Comparison of ENCODE assay signal across 16 cellular contexts in genomic region chr16:81136331-81137011, GRCh38. TPM values are rescaled to one million over a fixed set of nuclear protein-coding genes. Genes with fewer than 3 reads are reported as not detected.
A peak's percentile ranks its signal among the peaks of the same experiment; 100 is the strongest.
DNase-seq lines count a peak whose midpoint lies in the region; ATAC-seq and TF ChIP-seq lines count a peak whose summit lies in the region.
"Had no signal": no experiment of that assay in that cellular context is flagged by ENCODE, and none has a peak within 500 bp of the region (broad histone marks: within the 10 kb centered on the region; RNA-seq: fewer than 3 reads in every experiment).

No MANE protein-coding gene starts in this region.

- H2AFZ ChIP-seq in GM23338: peak overlapping the region; percentile 86

- H3K4me3 ChIP-seq in GM23338 (no peak overlapping the region), SK-N-MC (no peak overlapping the region)
- H3K4me3 ChIP-seq: coronary artery, esophagus squamous epithelium had no signal

- no peak overlapping the region for H3K4me3 Mint-ChIP-seq in GM23338
- no peak overlapping the region for H3K4me3 Mint-ChIP-seq in progenitor cell of endocrine pancreas (ENCODE audit: low read depth)
- H3K4me3 Mint-ChIP-seq in stimulated activated effector memory CD8-positive, alpha-beta T cell treated with anti-CD3 and anti-CD28 coated beads, Interleukin-12 subunit alpha, Interleukin-12 subunit beta, amount 100 ng/mL, for 72 hours: no peak overlapping the region
- no peak overlapping the region for H3K4me3 Mint-ChIP-seq in activated CD8-positive, alpha-beta T cell treated with anti-CD3 and anti-CD28 coated beads, Interleukin-2, amount 10 ng/mL, durations not matched to agents 7 days and 5 days
- H3K4me3 Mint-ChIP-seq: stimulated activated memory B cell treated with anti-CD40 and anti-IgM and Interleukin-4, amounts not matched to agents 10 μg/mL and 1 μg/mL and 100 μg/mL, for 72 hours had no signal

- H3K4me2 ChIP-seq in GM23338: 0 out of 2 replicates have a peak overlapping the region, but pooled peaks have one; percentile 12

- POLR2A ChIA-PET in activated CD8-positive, alpha-beta T cell treated with anti-CD3 and anti-CD28 coated beads, Interleukin-2, amount 10 ng/mL, durations not matched to agents 7 days and 5 days (lab: Charles Lee): no interaction called here

- H3K27me3 ChIP-seq in GM23338 (ENCODE audit: insufficient read depth): no peaks in the 10 kb centered on the region
- H3K27me3 ChIP-seq: esophagus squamous epithelium had no signal

- DNase-seq in GM23338 (ENCODE audit: low spot score): no peak
- peak; percentile 34 for DNase-seq in SK-N-MC (ENCODE audit: low read depth, low spot score)
- peak in 38 of 51 donors; percentile 2 to 73 (median 31) for DNase-seq in hypothalamus (lab: John Stamatoyannopoulos, UW)
- no peak for DNase-seq in progenitor cell of endocrine pancreas (ENCODE audit: low spot score, unreplicated experiment)
- no peak for DNase-seq in GM03348 (ENCODE audit: low spot score)
- no peak for DNase-seq in stimulated activated effector memory CD8-positive, alpha-beta T cell treated with anti-CD3 and anti-CD28 coated beads, Interleukin-12 subunit alpha, Interleukin-12 subunit beta, amount 100 ng/mL, for 72 hours (ENCODE audit: low spot score in 2 of 2)
- no peak for DNase-seq in activated CD8-positive, alpha-beta T cell treated with anti-CD3 and anti-CD28 coated beads, Interleukin-2, amount 10 ng/mL, durations not matched to agents 7 days and 5 days
- no peak for DNase-seq in hepatic stellate cell (ENCODE audit: low spot score)
- DNase-seq: activated naive CD4-positive, alpha-beta T cell treated with anti-CD3 and anti-CD28 coated beads, Interleukin-2, amount 50 U/mL, for 16 hours; esophagus squamous epithelium; retina; stimulated activated CD4-positive, alpha-beta T cell treated with anti-CD3 and anti-CD28 coated beads, Interleukin-4, amount 100 ng/mL, for 24 hours had no signal

- no peaks in the 10 kb centered on the region for H3K79me2 ChIP-seq in GM23338 (replicated peaks; ENCODE audit: insufficient read depth)

- no peaks in the 10 kb centered on the region for H3K9me2 ChIP-seq in GM23338 (ENCODE audit: insufficient read depth)

- CTCF ChIA-PET in activated CD8-positive, alpha-beta T cell treated with anti-CD3 and anti-CD28 coated beads, Interleukin-2, amount 10 ng/mL, durations not matched to agents 7 days and 5 days (lab: Charles Lee): no interaction called here

- H3K27ac Mint-ChIP-seq in GM23338 (no peak overlapping the region), progenitor cell of endocrine pancreas (peak overlapping the region; percentile 33)
- H3K27ac Mint-ChIP-seq in stimulated activated effector memory CD8-positive, alpha-beta T cell treated with anti-CD3 and anti-CD28 coated beads, Interleukin-12 subunit alpha, Interleukin-12 subunit beta, amount 100 ng/mL, for 72 hours: no peak overlapping the region
- H3K27ac Mint-ChIP-seq in activated CD8-positive, alpha-beta T cell treated with anti-CD3 and anti-CD28 coated beads, Interleukin-2, amount 10 ng/mL, durations not matched to agents 7 days and 5 days: no peak overlapping the region
- H3K27ac Mint-ChIP-seq: CD14-positive monocyte; stimulated activated memory B cell treated with anti-CD40 and anti-IgM and Interleukin-4, amounts not matched to agents 10 μg/mL and 1 μg/mL and 100 μg/mL, for 72 hours had no signal

- H3K4me1 ChIP-seq in GM23338 (ENCODE audit: insufficient read depth): peaks cover 10% of the 10 kb centered on the region; the same call in 1 of the 2 replicates

- TF ChIP-seq CTCF in GM23338 (conservative IDR thresholded peaks at IDR 0.05; ENCODE audit: low read depth in 2 of 2) (no peak), progenitor cell of endocrine pancreas (IDR thresholded peaks at IDR 0.05; ENCODE audit: unreplicated experiment) (no peak)

- no peaks in the 10 kb centered on the region for H4K20me1 ChIP-seq in GM23338 (replicated peaks; ENCODE audit: insufficient read depth)

- no peaks in the 10 kb centered on the region for H3K36me3 Mint-ChIP-seq in GM23338 (ENCODE audit: low read depth)
- H3K36me3 Mint-ChIP-seq in progenitor cell of endocrine pancreas (ENCODE audit: insufficient read depth): no peaks in the 10 kb centered on the region
- H3K36me3 Mint-ChIP-seq in stimulated activated effector memory CD8-positive, alpha-beta T cell treated with anti-CD3 and anti-CD28 coated beads, Interleukin-12 subunit alpha, Interleukin-12 subunit beta, amount 100 ng/mL, for 72 hours: no peaks in the 10 kb centered on the region
- no peaks in the 10 kb centered on the region for H3K36me3 Mint-ChIP-seq in activated CD8-positive, alpha-beta T cell treated with anti-CD3 and anti-CD28 coated beads, Interleukin-2, amount 10 ng/mL, durations not matched to agents 7 days and 5 days (ENCODE audit: low read depth)
- H3K36me3 Mint-ChIP-seq: CD14-positive monocyte; stimulated activated memory B cell treated with anti-CD40 and anti-IgM and Interleukin-4, amounts not matched to agents 10 μg/mL and 1 μg/mL and 100 μg/mL, for 72 hours had no signal

- no peak overlapping the region for H3K9ac ChIP-seq in SK-N-MC (ENCODE audit: insufficient read length)

- no peaks in the 10 kb centered on the region for H3K36me3 ChIP-seq in GM23338 (ENCODE audit: insufficient read depth)
- H3K36me3 ChIP-seq in SK-N-MC (ENCODE audit: insufficient read depth, low read length): no peaks in the 10 kb centered on the region
- H3K36me3 ChIP-seq: esophagus squamous epithelium had no signal

- no peak for ATAC-seq in GM23338
- no peak for ATAC-seq in stimulated activated effector memory CD8-positive, alpha-beta T cell treated with anti-CD3 and anti-CD28 coated beads, Interleukin-12 subunit alpha, Interleukin-12 subunit beta, amount 100 ng/mL, for 72 hours
- no peak for ATAC-seq in activated CD8-positive, alpha-beta T cell treated with anti-CD3 and anti-CD28 coated beads, Interleukin-2, amount 10 ng/mL, durations not matched to agents 7 days and 5 days
- ATAC-seq: stimulated activated memory B cell treated with anti-CD40 and anti-IgM and Interleukin-4, amounts not matched to agents 10 μg/mL and 1 μg/mL and 100 μg/mL, for 72 hours had no signal

- H3K9me3 Mint-ChIP-seq in GM23338 (no peaks in the 10 kb centered on the region), progenitor cell of endocrine pancreas (ENCODE audit: low read depth) (no peaks in the 10 kb centered on the region)
- no peaks in the 10 kb centered on the region for H3K9me3 Mint-ChIP-seq in stimulated activated effector memory CD8-positive, alpha-beta T cell treated with anti-CD3 and anti-CD28 coated beads, Interleukin-12 subunit alpha, Interleukin-12 subunit beta, amount 100 ng/mL, for 72 hours
- no peaks in the 10 kb centered on the region for H3K9me3 Mint-ChIP-seq in activated CD8-positive, alpha-beta T cell treated with anti-CD3 and anti-CD28 coated beads, Interleukin-2, amount 10 ng/mL, durations not matched to agents 7 days and 5 days (ENCODE audit: insufficient read depth)
- H3K9me3 Mint-ChIP-seq: stimulated activated memory B cell treated with anti-CD40 and anti-IgM and Interleukin-4, amounts not matched to agents 10 μg/mL and 1 μg/mL and 100 μg/mL, for 72 hours had no signal

- H3F3A ChIP-seq in GM23338 (replicated peaks; ENCODE audit: low read depth): no peaks in the 10 kb centered on the region

- H3K27ac ChIP-seq in GM23338 (ENCODE audit: low read depth) (no peak overlapping the region), SK-N-MC (no peak overlapping the region)
- H3K27ac ChIP-seq: coronary artery had no signal

- H3K4me1 Mint-ChIP-seq in GM23338 (peaks cover 15% of the 10 kb centered on the region), progenitor cell of endocrine pancreas (ENCODE audit: low read depth) (peaks cover 6% of the 10 kb centered on the region)
- no peaks in the 10 kb centered on the region for H3K4me1 Mint-ChIP-seq in stimulated activated effector memory CD8-positive, alpha-beta T cell treated with anti-CD3 and anti-CD28 coated beads, Interleukin-12 subunit alpha, Interleukin-12 subunit beta, amount 100 ng/mL, for 72 hours
- no peaks in the 10 kb centered on the region for H3K4me1 Mint-ChIP-seq in activated CD8-positive, alpha-beta T cell treated with anti-CD3 and anti-CD28 coated beads, Interleukin-2, amount 10 ng/mL, durations not matched to agents 7 days and 5 days (ENCODE audit: low read depth)
- H3K4me1 Mint-ChIP-seq: CD14-positive monocyte; stimulated activated memory B cell treated with anti-CD40 and anti-IgM and Interleukin-4, amounts not matched to agents 10 μg/mL and 1 μg/mL and 100 μg/mL, for 72 hours had no signal

- no peaks in the 10 kb centered on the region for H3K9me3 ChIP-seq in SK-N-MC (ENCODE audit: low read depth, low read length)
- H3K9me3 ChIP-seq: esophagus squamous epithelium had no signal

- H3K27me3 Mint-ChIP-seq in GM23338 (ENCODE audit: insufficient read depth, low read depth, poor library complexity) (peaks cover 2% of the 10 kb centered on the region), progenitor cell of endocrine pancreas (no peaks in the 10 kb centered on the region)
- H3K27me3 Mint-ChIP-seq in activated CD8-positive, alpha-beta T cell treated with anti-CD3 and anti-CD28 coated beads, Interleukin-2, amount 10 ng/mL, durations not matched to agents 7 days and 5 days (ENCODE audit: low read depth): no peaks in the 10 kb centered on the region

TF ChIP-seq in GM23338, 12 proteins besides CTCF, POLR2A, EP300 and RAD21 (continues in another document):
- TF ChIP-seq ZNF114 (CRISPR knock-in tag; IDR thresholded peaks at IDR 0.05) (no peak), EZH2phosphoT487 (IDR thresholded peaks at IDR 0.05; ENCODE audit: unreplicated experiment) (no peak), NANOG (IDR thresholded peaks at IDR 0.05; ENCODE audit: borderline replicate concordance) (no peak), POLR2AphosphoS5 (IDR thresholded peaks at IDR 0.05; ENCODE audit: low read depth) (no peak)

RNA-seq across cellular contexts. Expression of gene GCSH, which starts 40.3 kb away (rescaled TPM):
- 103 and 118 TPM in 2 replicates for total RNA-seq in GM23338 (2014; rRNA removed; shearing (Covaris generic))
- polyA plus RNA-seq in GM23338 (2016; fragmentation: Nextera tagmentation; extraction: Ambion mirVana): 389 and 397 TPM in 2 replicates
- total RNA-seq in progenitor cell of endocrine pancreas: 57.0 and 58.9 TPM in 2 replicates
- total RNA-seq in activated CD8-positive, alpha-beta T cell treated with anti-CD3 and anti-CD28 coated beads, Interleukin-2, amount 10 ng/mL, durations not matched to agents 7 days and 5 days: 10 to 100 TPM; 10.1 to 13.9 TPM

RNA-seq across cellular contexts. Expression of gene C16orf46, which starts 59.4 kb away (rescaled TPM):
- 0.59 and 0.78 TPM in 2 replicates for total RNA-seq in GM23338 (2014; rRNA removed; shearing (Covaris generic))
- polyA plus RNA-seq in GM23338 (2016; fragmentation: Nextera tagmentation; extraction: Ambion mirVana): 1.3 and 1.4 TPM in 2 replicates
- total RNA-seq in progenitor cell of endocrine pancreas: 2.9 and 3.8 TPM in 2 replicates
- under 1 TPM in 1 of 2 experiments, not detected in 1; 0.23 TPM for total RNA-seq in activated CD8-positive, alpha-beta T cell treated with anti-CD3 and anti-CD28 coated beads, Interleukin-2, amount 10 ng/mL, durations not matched to agents 7 days and 5 days
- total RNA-seq: mononuclear cell had no signal

Comparison
In these comparisons a context has a peak if more than half of its experiments do, and no peak if none do; other contexts are left out.
1. DNase-seq: peak in SK-N-MC (single experiment) and hypothalamus (38 of 51); none in GM23338 (single experiment), progenitor cell of endocrine pancreas (single experiment), GM03348 (single experiment), stimulated activated effector memory CD8-positive, alpha-beta T cell treated with anti-CD3 and anti-CD28 coated beads, Interleukin-12 subunit alpha, Interleukin-12 subunit beta, amount 100 ng/mL, for 72 hours (0 of 2), activated CD8-positive, alpha-beta T cell treated with anti-CD3 and anti-CD28 coated beads, Interleukin-2, amount 10 ng/mL, durations not matched to agents 7 days and 5 days (single experiment) and hepatic stellate cell (single experiment).